In genomic region chr21:44052071-44052829, GRCh38 we compare ENCODE assay signal across 11 cellular contexts. TPM values are rescaled to one million over a fixed set of nuclear protein-coding genes. Genes with fewer than 3 reads are reported as not detected.
DNase-seq lines count a peak whose midpoint lies in the region; ATAC-seq and TF ChIP-seq lines count a peak whose summit lies in the region.
"Had no signal": no experiment of that assay in that cellular context is flagged by ENCODE, and none has a peak within 500 bp of the region (broad histone marks: within the 10 kb centered on the region; RNA-seq: fewer than 3 reads in every experiment).

No MANE protein-coding gene starts in this region.

- H3K4me2 ChIP-seq in H9 (ENCODE audit: insufficient read depth, insufficient read length, low read length): no peak overlapping the region

- H3K27me3 Mint-ChIP-seq in H9 (ENCODE audit: low read depth): no peaks in the 10 kb centered on the region
- H3K27me3 Mint-ChIP-seq in activated CD4-positive, alpha-beta memory T cell treated with anti-CD3 and anti-CD28 coated beads, Interleukin-2, amount 10 ng/mL, durations not matched to agents 7 days and 5 days: no peaks in the 10 kb centered on the region
- no peaks in the 10 kb centered on the region for H3K27me3 Mint-ChIP-seq in activated CD8-positive, alpha-beta T cell treated with anti-CD3 and anti-CD28 coated beads, Interleukin-2, amount 10 ng/mL, durations not matched to agents 7 days and 5 days (ENCODE audit: low read depth)

- H4K8ac ChIP-seq in H9 (replicated peaks; ENCODE audit: insufficient read length, low read depth, low read length): no peak overlapping the region

- no peak overlapping the region for H2BK12ac ChIP-seq in H9 (ENCODE audit: insufficient read length, low read depth, low read length)

- peaks cover 4% of the 10 kb centered on the region for H4K20me1 ChIP-seq in H9 (ENCODE audit: control insufficient read depth, insufficient read depth, insufficient read length)

- no peak overlapping the region for H3K56ac ChIP-seq in H9 (ENCODE audit: insufficient read length, low read depth, low read length)

- no peak overlapping the region for H3K23ac ChIP-seq in H9 (ENCODE audit: insufficient read length, low read depth, low read length)

- CTCF ChIA-PET in activated CD4-positive, alpha-beta memory T cell treated with anti-CD3 and anti-CD28 coated beads, Interleukin-2, amount 10 ng/mL, durations not matched to agents 7 days and 5 days (lab: Charles Lee): no interaction called here
- CTCF ChIA-PET in activated CD8-positive, alpha-beta T cell treated with anti-CD3 and anti-CD28 coated beads, Interleukin-2, amount 10 ng/mL, durations not matched to agents 7 days and 5 days (lab: Charles Lee): no interaction called here

- no peak overlapping the region for H2BK5ac ChIP-seq in H9 (ENCODE audit: insufficient read length, low read length)

- intact Hi-C loops in sigmoid colon (cut with DNase I): no loop called here

- no peak for TF ChIP-seq EP300 in sigmoid colon (IDR thresholded peaks at IDR 0.05)

- H2AK5ac ChIP-seq in H9 (ENCODE audit: insufficient read length, low read length): no peak overlapping the region

- no peak overlapping the region for H3K18ac ChIP-seq in H9 (ENCODE audit: insufficient read length, low read depth, low read length)

- no peaks in the 10 kb centered on the region for H3K23me2 ChIP-seq in H9 (ENCODE audit: insufficient read length, low read depth, low read length, poor library complexity, severe bottlenecking)

- no peaks in the 10 kb centered on the region for H3K9me3 Mint-ChIP-seq in H9
- no peaks in the 10 kb centered on the region for H3K9me3 Mint-ChIP-seq in activated CD4-positive, alpha-beta memory T cell treated with anti-CD3 and anti-CD28 coated beads, Interleukin-2, amount 10 ng/mL, durations not matched to agents 7 days and 5 days
- no peaks in the 10 kb centered on the region for H3K9me3 Mint-ChIP-seq in activated CD8-positive, alpha-beta T cell treated with anti-CD3 and anti-CD28 coated beads, Interleukin-2, amount 10 ng/mL, durations not matched to agents 7 days and 5 days (ENCODE audit: insufficient read depth)
- H3K9me3 Mint-ChIP-seq: mesothelial cell of epicardium had no signal

- H3K4me3 Mint-ChIP-seq in H9: no peak overlapping the region
- H3K4me3 Mint-ChIP-seq in activated CD4-positive, alpha-beta memory T cell treated with anti-CD3 and anti-CD28 coated beads, Interleukin-2, amount 10 ng/mL, durations not matched to agents 7 days and 5 days: no peak overlapping the region
- no peak overlapping the region for H3K4me3 Mint-ChIP-seq in activated CD8-positive, alpha-beta T cell treated with anti-CD3 and anti-CD28 coated beads, Interleukin-2, amount 10 ng/mL, durations not matched to agents 7 days and 5 days
- H3K4me3 Mint-ChIP-seq: mesothelial cell of epicardium had no signal

- H3K27ac Mint-ChIP-seq in H9: peak overlapping the region in 2 of 3 experiments; percentile 24 to 40; a peak in 2 of 7 replicates
- peak overlapping the region; percentile 4 for H3K27ac Mint-ChIP-seq in activated CD4-positive, alpha-beta memory T cell treated with anti-CD3 and anti-CD28 coated beads, Interleukin-2, amount 10 ng/mL, durations not matched to agents 7 days and 5 days
- no peak overlapping the region for H3K27ac Mint-ChIP-seq in activated CD8-positive, alpha-beta T cell treated with anti-CD3 and anti-CD28 coated beads, Interleukin-2, amount 10 ng/mL, durations not matched to agents 7 days and 5 days
- H3K27ac Mint-ChIP-seq: mesothelial cell of epicardium had no signal

- no CpG with 5 or more reads among the region's 14 CpGs for WGBS in H9 (ENCODE audit: extremely low coverage, insufficient read length, low lambda C conversion rate)
- 70 to 78% methylated on average over 14 of the region's 14 CpGs for WGBS in sigmoid colon, 2 donors

- TF ChIP-seq CTCF in H9 (conservative IDR thresholded peaks at IDR 0.05) (no peak), right atrium auricular region (IDR thresholded peaks at IDR 0.05) (no peak), sigmoid colon (IDR thresholded peaks at IDR 0.05) (no peak)

- DNase-seq in H9 (no peak), right atrium auricular region (ENCODE audit: low spot score) (no peak), sigmoid colon (no peak), SHP77 treated with DMSO at 0.1 percent for 48 hours (lab: John Stamatoyannopoulos, UW) (no peak)
- DNase-seq in activated CD4-positive, alpha-beta memory T cell treated with anti-CD3 and anti-CD28 coated beads, Interleukin-2, amount 10 ng/mL, durations not matched to agents 7 days and 5 days: no peak
- no peak for DNase-seq in activated CD8-positive, alpha-beta T cell treated with anti-CD3 and anti-CD28 coated beads, Interleukin-2, amount 10 ng/mL, durations not matched to agents 7 days and 5 days
- DNase-seq: RPMI8226 had no signal

- no peak overlapping the region for H2BK20ac ChIP-seq in H9 (ENCODE audit: low read depth, low read length, poor library complexity, severe bottlenecking)

- H3K4me3 ChIP-seq in right atrium auricular region (no peak overlapping the region), sigmoid colon (no peak overlapping the region)
- H3K4me3 ChIP-seq: MG63 had no signal

- no peak for TF ChIP-seq POLR2A in sigmoid colon (IDR thresholded peaks at IDR 0.05)

- no peak overlapping the region for H3K14ac ChIP-seq in H9 (ENCODE audit: insufficient read depth, low read length)

- no peak overlapping the region for H2BK15ac ChIP-seq in H9 (ENCODE audit: low read depth, low read length)

- H2AFZ ChIP-seq in H9 (ENCODE audit: low read length): no peak overlapping the region

- POLR2A ChIA-PET in activated CD4-positive, alpha-beta memory T cell treated with anti-CD3 and anti-CD28 coated beads, Interleukin-2, amount 10 ng/mL, durations not matched to agents 7 days and 5 days (lab: Charles Lee): interaction anchor here (1.3 to 1.4 kb wide), 2 partner anchors 21 to 39 kb away, joined by 3 to 4 read pairs; no protein-coding TSS in a partner anchor
- POLR2A ChIA-PET in activated CD8-positive, alpha-beta T cell treated with anti-CD3 and anti-CD28 coated beads, Interleukin-2, amount 10 ng/mL, durations not matched to agents 7 days and 5 days (lab: Charles Lee): no interaction called here

- no peaks in the 10 kb centered on the region for H3K4me1 Mint-ChIP-seq in H9
- peaks cover 20% of the 10 kb centered on the region for H3K4me1 Mint-ChIP-seq in activated CD4-positive, alpha-beta memory T cell treated with anti-CD3 and anti-CD28 coated beads, Interleukin-2, amount 10 ng/mL, durations not matched to agents 7 days and 5 days
- peaks cover 11% of the 10 kb centered on the region for H3K4me1 Mint-ChIP-seq in activated CD8-positive, alpha-beta T cell treated with anti-CD3 and anti-CD28 coated beads, Interleukin-2, amount 10 ng/mL, durations not matched to agents 7 days and 5 days (ENCODE audit: low read depth)

- no peak overlapping the region for H3T11ph ChIP-seq in H9 (ENCODE audit: low read length)

- no peaks in the 10 kb centered on the region for H3K27me3 ChIP-seq in H9 (ENCODE audit: insufficient read depth, low read length)
- no peaks in the 10 kb centered on the region for H3K27me3 ChIP-seq in right atrium auricular region
- no peaks in the 10 kb centered on the region for H3K27me3 ChIP-seq in sigmoid colon
- H3K27me3 ChIP-seq: MG63 had no signal

- H3K9me3 ChIP-seq in H9 (ENCODE audit: control insufficient read depth, low read depth, low read length): no peaks in the 10 kb centered on the region
- H3K9me3 ChIP-seq in right atrium auricular region: no peaks in the 10 kb centered on the region
- H3K9me3 ChIP-seq in sigmoid colon: no peaks in the 10 kb centered on the region
- H3K9me3 ChIP-seq: MG63 had no signal

- no peaks in the 10 kb centered on the region for H3K4me1 ChIP-seq in H9 (ENCODE audit: insufficient read depth, low read length)
- peaks cover 0 to 31% of the 10 kb centered on the region in 2 donors for H3K4me1 ChIP-seq in right atrium auricular region
- H3K4me1 ChIP-seq in sigmoid colon: peaks cover 0 to 54% (median 30%) of the 10 kb centered on the region in 4 donors

- H3K9ac ChIP-seq in H9 (ENCODE audit: extremely low read depth, insufficient read length, low read length): no peak overlapping the region

- peaks cover 3 to 26% (median 23%) of the 10 kb centered on the region in 3 experiments; a peak in 6 of 7 replicates for H3K36me3 Mint-ChIP-seq in H9 (ENCODE audit: insufficient read depth in 1 of 3, low read depth in 3 of 3)
- peaks cover 48% of the 10 kb centered on the region for H3K36me3 Mint-ChIP-seq in activated CD4-positive, alpha-beta memory T cell treated with anti-CD3 and anti-CD28 coated beads, Interleukin-2, amount 10 ng/mL, durations not matched to agents 7 days and 5 days (ENCODE audit: low read depth)
- peaks cover 40% of the 10 kb centered on the region for H3K36me3 Mint-ChIP-seq in activated CD8-positive, alpha-beta T cell treated with anti-CD3 and anti-CD28 coated beads, Interleukin-2, amount 10 ng/mL, durations not matched to agents 7 days and 5 days (ENCODE audit: low read depth)

- no peak overlapping the region for H4K91ac ChIP-seq in H9 (ENCODE audit: insufficient read length, low read depth, low read length)

- H3K4ac ChIP-seq in H9 (ENCODE audit: low read depth, low read length): no peak overlapping the region

- peaks cover 10% of the 10 kb centered on the region for H3K36me3 ChIP-seq in right atrium auricular region
- H3K36me3 ChIP-seq in sigmoid colon: peaks cover 0 to 7% (median 0%) of the 10 kb centered on the region in 4 donors

- no peak overlapping the region for H4K5ac ChIP-seq in H9 (ENCODE audit: insufficient read length, low read depth, low read length)

- no peak for ATAC-seq in HG03159 (IDR thresholded peaks at IDR 0.05; ENCODE audit: unreplicated experiment)
- ATAC-seq in GM18873 (IDR thresholded peaks at IDR 0.05; ENCODE audit: low FRiP score, unreplicated experiment): no peak
- ATAC-seq in activated CD8-positive, alpha-beta T cell treated with anti-CD3 and anti-CD28 coated beads, Interleukin-2, amount 10 ng/mL, durations not matched to agents 7 days and 5 days: no peak

- no peak overlapping the region for H2BK120ac ChIP-seq in H9 (ENCODE audit: low read depth, low read length, poor library complexity, severe bottlenecking)

- no peak overlapping the region for H3K27ac ChIP-seq in H9 (ENCODE audit: insufficient read length, low read depth, low read length)
- H3K27ac ChIP-seq in right atrium auricular region: peak overlapping the region; percentile 42 to 67
- peak overlapping the region; percentile 64 to 89 (median 85) for H3K27ac ChIP-seq in sigmoid colon

- no peaks in the 10 kb centered on the region for H3K79me1 ChIP-seq in H9 (ENCODE audit: insufficient read depth, low read depth, low read length, poor library complexity, severe bottlenecking)

- peaks cover 1% of the 10 kb centered on the region; the same call in 1 of the 2 replicates for H3K79me2 ChIP-seq in H9 (ENCODE audit: insufficient read depth, low read length)

RNA-seq across cellular contexts. Expression of gene TRAPPC10, which starts 40.1 kb away (rescaled TPM):
- 27.9 and 32.9 TPM in 2 replicates for total RNA-seq in H9 (2021)
- total RNA-seq in activated CD4-positive, alpha-beta memory T cell treated with anti-CD3 and anti-CD28 coated beads, Interleukin-2, amount 10 ng/mL, durations not matched to agents 7 days and 5 days: 10 to 100 TPM; 76.0 to 76.5 TPM
- total RNA-seq in right atrium auricular region: 10 to 100 TPM; 18.2 to 19.7 TPM
- 10 to 100 TPM; 18.7 to 26.6 (median 20.3) TPM for total RNA-seq in sigmoid colon
- 10 to 100 TPM in 2 of 3 donors, 1 to 10 TPM in 1; 8.4 to 27.3 (median 14.3) TPM for polyA plus RNA-seq in sigmoid colon
- total RNA-seq in activated CD8-positive, alpha-beta T cell treated with anti-CD3 and anti-CD28 coated beads, Interleukin-2, amount 10 ng/mL, durations not matched to agents 7 days and 5 days: 10 to 100 TPM; 72.2 to 82.7 TPM

RNA-seq across cellular contexts. Expression of gene PWP2, which starts 54.9 kb away (rescaled TPM):
- total RNA-seq in H9 (2021): 6.0 and 6.3 TPM in 2 replicates
- total RNA-seq in activated CD4-positive, alpha-beta memory T cell treated with anti-CD3 and anti-CD28 coated beads, Interleukin-2, amount 10 ng/mL, durations not matched to agents 7 days and 5 days: 10 to 100 TPM; 18.6 to 22.5 TPM
- 10 to 100 TPM in 1 of 2 donors, 1 to 10 TPM in 1; 3.1 to 10.4 TPM for total RNA-seq in right atrium auricular region
- total RNA-seq in sigmoid colon: 1 to 10 TPM; 1.4 to 8.6 (median 6.1) TPM
- 10 to 100 TPM in 1 of 3 donors, 1 to 10 TPM in 2; 1.4 to 10.8 (median 1.8) TPM for polyA plus RNA-seq in sigmoid colon
- 1 to 10 TPM; 2.9 to 8.0 TPM for total RNA-seq in activated CD8-positive, alpha-beta T cell treated with anti-CD3 and anti-CD28 coated beads, Interleukin-2, amount 10 ng/mL, durations not matched to agents 7 days and 5 days
